ENCODE assay signal across 1 cellular context in the genomic region with DNA sequence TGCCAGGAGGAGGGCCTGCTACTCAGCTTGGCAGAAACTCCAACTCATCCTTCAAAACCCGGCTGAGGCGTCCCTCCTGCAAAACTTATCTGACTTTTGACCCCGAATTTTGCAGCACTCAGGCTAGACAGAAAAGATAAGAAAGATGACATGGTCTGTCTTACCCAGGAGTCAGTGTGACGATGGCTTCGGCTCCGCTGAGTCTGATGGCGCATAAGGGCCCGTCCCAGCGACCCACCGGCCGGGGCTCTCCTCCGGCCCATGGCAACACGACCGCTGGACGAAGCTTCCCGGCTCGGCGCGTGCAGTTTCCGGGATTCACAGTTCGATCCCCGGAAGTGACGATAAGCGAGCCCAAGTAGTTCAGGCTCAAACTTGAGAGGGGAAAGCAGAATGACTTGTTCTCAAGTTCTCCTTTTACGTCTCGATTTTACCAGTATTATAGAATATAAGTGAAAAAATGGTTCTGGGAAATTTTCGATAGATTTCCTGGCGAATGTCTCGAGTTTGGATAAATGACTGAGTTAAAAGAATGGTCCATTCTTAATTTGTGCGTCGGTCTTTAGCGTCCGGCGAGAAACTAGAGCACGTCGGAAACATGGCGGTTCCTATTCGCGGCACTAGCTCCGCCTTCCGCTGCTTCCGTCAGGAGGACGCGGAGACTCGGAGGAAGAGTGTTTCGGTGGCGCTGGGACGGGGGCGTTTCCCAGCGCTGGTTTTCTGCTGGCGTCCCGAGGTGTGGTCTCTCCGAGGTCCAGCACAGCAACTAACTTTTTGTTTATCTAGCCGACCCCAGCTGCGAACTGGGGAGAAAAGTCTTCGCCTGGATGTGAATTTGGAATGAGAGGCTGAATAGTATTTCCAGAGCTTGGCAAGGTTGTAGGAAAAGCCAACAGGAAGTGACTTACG.
TF ChIP-seq lines count a peak whose summit lies in the region.

Gene LSG1, minus strand, starts transcription at position 292 of the 909 bp plus-strand sequence. Its CDS starts 29 bp downstream, at position 263.

TF ChIP-seq in HepG2, 621 proteins besides CTCF, POLR2A, EP300 and RAD21 (continued from another document and continues in another):
- TF ChIP-seq, protein P1, sequence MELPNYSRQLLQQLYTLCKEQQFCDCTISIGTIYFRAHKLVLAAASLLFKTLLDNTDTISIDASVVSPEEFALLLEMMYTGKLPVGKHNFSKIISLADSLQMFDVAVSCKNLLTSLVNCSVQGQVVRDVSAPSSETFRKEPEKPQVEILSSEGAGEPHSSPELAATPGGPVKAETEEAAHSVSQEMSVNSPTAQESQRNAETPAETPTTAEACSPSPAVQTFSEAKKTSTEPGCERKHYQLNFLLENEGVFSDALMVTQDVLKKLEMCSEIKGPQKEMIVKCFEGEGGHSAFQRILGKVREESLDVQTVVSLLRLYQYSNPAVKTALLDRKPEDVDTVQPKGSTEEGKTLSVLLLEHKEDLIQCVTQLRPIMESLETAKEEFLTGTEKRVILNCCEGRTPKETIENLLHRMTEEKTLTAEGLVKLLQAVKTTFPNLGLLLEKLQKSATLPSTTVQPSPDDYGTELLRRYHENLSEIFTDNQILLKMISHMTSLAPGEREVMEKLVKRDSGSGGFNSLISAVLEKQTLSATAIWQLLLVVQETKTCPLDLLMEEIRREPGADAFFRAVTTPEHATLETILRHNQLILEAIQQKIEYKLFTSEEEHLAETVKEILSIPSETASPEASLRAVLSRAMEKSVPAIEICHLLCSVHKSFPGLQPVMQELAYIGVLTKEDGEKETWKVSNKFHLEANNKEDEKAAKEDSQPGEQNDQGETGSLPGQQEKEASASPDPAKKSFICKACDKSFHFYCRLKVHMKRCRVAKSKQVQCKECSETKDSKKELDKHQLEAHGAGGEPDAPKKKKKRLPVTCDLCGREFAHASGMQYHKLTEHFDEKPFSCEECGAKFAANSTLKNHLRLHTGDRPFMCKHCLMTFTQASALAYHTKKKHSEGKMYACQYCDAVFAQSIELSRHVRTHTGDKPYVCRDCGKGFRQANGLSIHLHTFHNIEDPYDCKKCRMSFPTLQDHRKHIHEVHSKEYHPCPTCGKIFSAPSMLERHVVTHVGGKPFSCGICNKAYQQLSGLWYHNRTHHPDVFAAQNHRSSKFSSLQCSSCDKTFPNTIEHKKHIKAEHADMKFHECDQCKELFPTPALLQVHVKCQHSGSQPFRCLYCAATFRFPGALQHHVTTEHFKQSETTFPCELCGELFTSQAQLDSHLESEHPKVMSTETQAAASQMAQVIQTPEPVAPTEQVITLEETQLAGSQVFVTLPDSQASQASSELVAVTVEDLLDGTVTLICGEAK (IDR thresholded peaks at IDR 0.05), result peak; percentile 72
- TF ChIP-seq, protein P1 (CRISPR knock-in tag; IDR thresholded peaks at IDR 0.05), result no peak; the same call in 1 of the 2 replicates
- TF ChIP-seq ZFP41 (CRISPR knock-in tag; IDR thresholded peaks at IDR 0.05; ENCODE audit: borderline replicate concordance) (no peak), MED1 (CRISPR knock-in tag; IDR thresholded peaks at IDR 0.05) (peak; percentile 36), ATF4 (CRISPR knock-in tag; IDR thresholded peaks at IDR 0.05) (peak in 1 of 2 experiments; percentile 48; a peak in 1 of 4 replicates), ZNF331 (CRISPR knock-in tag; IDR thresholded peaks at IDR 0.05) (peak; percentile 84; the same call in 1 of the 2 replicates), KDM2A (CRISPR knock-in tag; IDR thresholded peaks at IDR 0.05; ENCODE audit: borderline replicate concordance, low read depth) (peak; percentile 96), FOXK1 (CRISPR knock-in tag; IDR thresholded peaks at IDR 0.05; ENCODE audit: borderline replicate concordance, low read depth) (peak; percentile 92; the same call in 1 of the 2 replicates), RFX3 (CRISPR knock-in tag; IDR thresholded peaks at IDR 0.05) (no peak), ZNF274 (CRISPR knock-in tag; IDR thresholded peaks at IDR 0.05) (0 out of 2 replicates have a peak, but pooled peaks have one; percentile 35), NFIC (IDR thresholded peaks at IDR 0.05; ENCODE audit: low read length) (peak; percentile 67; the same call in 1 of the 2 replicates), ELF1 (CRISPR knock-in tag; IDR thresholded peaks at IDR 0.05) (peak; percentile 91), ZNF451 (CRISPR knock-in tag; IDR thresholded peaks at IDR 0.05) (peak; percentile 34; the same call in 1 of the 2 replicates), GABPA (IDR thresholded peaks at IDR 0.05; ENCODE audit: low read depth, low read length) (peak; percentile 73), GABPA (CRISPR knock-in tag; IDR thresholded peaks at IDR 0.05; ENCODE audit: low read depth) (peak; percentile 95), SPEN (CRISPR knock-in tag; IDR thresholded peaks at IDR 0.05; ENCODE audit: low read depth) (peak; percentile 95), SAP130 (CRISPR knock-in tag; IDR thresholded peaks at IDR 0.05; ENCODE audit: low read depth) (peak; percentile 97), HDAC1 (CRISPR knock-in tag; IDR thresholded peaks at IDR 0.05) (peak; percentile 95), THAP7 (CRISPR knock-in tag; IDR thresholded peaks at IDR 0.05) (no peak), ZNF839 (CRISPR knock-in tag; IDR thresholded peaks at IDR 0.05; ENCODE audit: borderline replicate concordance) (no peak), NONO (IDR thresholded peaks at IDR 0.05) (no peak), NONO (CRISPR knock-in tag; conservative IDR thresholded peaks at IDR 0.05) (peak; percentile 78; the same call in 1 of the 2 replicates), SIN3A (IDR thresholded peaks at IDR 0.05; ENCODE audit: borderline replicate concordance, low read depth, low read length) (peak; percentile 88), ERF (CRISPR knock-in tag; IDR thresholded peaks at IDR 0.05) (peak; percentile 56; the same call in 1 of the 2 replicates), TEF (CRISPR knock-in tag; IDR thresholded peaks at IDR 0.05) (no peak), ZBTB43 (CRISPR knock-in tag; conservative IDR thresholded peaks at IDR 0.05) (0 out of 2 replicates have a peak, but pooled peaks have one; percentile 3), ZNF747 (CRISPR knock-in tag; IDR thresholded peaks at IDR 0.05; ENCODE audit: borderline replicate concordance) (peak; percentile 86; the same call in 1 of the 2 replicates), ZNF101 (CRISPR knock-in tag; IDR thresholded peaks at IDR 0.05; ENCODE audit: borderline replicate concordance, low read depth) (no peak), TBL1XR1 (IDR thresholded peaks at IDR 0.05; ENCODE audit: borderline replicate concordance, low read length, partially characterized antibody) (peak; percentile 42)
- TF ChIP-seq, protein P2, sequence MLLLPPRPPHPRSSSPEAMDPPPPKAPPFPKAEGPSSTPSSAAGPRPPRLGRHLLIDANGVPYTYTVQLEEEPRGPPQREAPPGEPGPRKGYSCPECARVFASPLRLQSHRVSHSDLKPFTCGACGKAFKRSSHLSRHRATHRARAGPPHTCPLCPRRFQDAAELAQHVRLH (CRISPR knock-in tag; IDR thresholded peaks at IDR 0.05; ENCODE audit: borderline replicate concordance, low read depth), result peak; percentile 21; the same call in 1 of the 2 replicates
- TF ChIP-seq, protein P3, sequence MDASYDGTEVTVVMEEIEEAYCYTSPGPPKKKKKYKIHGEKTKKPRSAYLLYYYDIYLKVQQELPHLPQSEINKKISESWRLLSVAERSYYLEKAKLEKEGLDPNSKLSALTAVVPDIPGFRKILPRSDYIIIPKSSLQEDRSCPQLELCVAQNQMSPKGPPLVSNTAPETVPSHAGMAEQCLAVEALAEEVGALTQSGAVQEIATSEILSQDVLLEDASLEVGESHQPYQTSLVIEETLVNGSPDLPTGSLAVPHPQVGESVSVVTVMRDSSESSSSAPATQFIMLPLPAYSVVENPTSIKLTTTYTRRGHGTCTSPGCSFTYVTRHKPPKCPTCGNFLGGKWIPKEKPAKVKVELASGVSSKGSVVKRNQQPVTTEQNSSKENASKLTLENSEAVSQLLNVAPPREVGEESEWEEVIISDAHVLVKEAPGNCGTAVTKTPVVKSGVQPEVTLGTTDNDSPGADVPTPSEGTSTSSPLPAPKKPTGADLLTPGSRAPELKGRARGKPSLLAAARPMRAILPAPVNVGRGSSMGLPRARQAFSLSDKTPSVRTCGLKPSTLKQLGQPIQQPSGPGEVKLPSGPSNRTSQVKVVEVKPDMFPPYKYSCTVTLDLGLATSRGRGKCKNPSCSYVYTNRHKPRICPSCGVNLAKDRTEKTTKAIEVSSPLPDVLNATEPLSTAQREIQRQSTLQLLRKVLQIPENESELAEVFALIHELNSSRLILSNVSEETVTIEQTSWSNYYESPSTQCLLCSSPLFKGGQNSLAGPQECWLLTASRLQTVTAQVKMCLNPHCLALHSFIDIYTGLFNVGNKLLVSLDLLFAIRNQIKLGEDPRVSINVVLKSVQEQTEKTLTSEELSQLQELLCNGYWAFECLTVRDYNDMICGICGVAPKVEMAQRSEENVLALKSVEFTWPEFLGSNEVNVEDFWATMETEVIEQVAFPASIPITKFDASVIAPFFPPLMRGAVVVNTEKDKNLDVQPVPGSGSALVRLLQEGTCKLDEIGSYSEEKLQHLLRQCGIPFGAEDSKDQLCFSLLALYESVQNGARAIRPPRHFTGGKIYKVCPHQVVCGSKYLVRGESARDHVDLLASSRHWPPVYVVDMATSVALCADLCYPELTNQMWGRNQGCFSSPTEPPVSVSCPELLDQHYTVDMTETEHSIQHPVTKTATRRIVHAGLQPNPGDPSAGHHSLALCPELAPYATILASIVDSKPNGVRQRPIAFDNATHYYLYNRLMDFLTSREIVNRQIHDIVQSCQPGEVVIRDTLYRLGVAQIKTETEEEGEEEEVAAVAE (CRISPR knock-in tag; IDR thresholded peaks at IDR 0.05; ENCODE audit: borderline replicate concordance), result peak; percentile 63
- TF ChIP-seq, protein P4, sequence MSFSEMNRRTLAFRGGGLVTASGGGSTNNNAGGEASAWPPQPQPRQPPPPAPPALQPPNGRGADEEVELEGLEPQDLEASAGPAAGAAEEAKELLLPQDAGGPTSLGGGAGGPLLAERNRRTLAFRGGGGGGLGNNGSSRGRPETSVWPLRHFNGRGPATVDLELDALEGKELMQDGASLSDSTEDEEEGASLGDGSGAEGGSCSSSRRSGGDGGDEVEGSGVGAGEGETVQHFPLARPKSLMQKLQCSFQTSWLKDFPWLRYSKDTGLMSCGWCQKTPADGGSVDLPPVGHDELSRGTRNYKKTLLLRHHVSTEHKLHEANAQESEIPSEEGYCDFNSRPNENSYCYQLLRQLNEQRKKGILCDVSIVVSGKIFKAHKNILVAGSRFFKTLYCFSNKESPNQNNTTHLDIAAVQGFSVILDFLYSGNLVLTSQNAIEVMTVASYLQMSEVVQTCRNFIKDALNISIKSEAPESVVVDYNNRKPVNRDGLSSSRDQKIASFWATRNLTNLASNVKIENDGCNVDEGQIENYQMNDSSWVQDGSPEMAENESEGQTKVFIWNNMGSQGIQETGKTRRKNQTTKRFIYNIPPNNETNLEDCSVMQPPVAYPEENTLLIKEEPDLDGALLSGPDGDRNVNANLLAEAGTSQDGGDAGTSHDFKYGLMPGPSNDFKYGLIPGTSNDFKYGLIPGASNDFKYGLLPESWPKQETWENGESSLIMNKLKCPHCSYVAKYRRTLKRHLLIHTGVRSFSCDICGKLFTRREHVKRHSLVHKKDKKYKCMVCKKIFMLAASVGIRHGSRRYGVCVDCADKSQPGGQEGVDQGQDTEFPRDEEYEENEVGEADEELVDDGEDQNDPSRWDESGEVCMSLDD (CRISPR knock-in tag; IDR thresholded peaks at IDR 0.05; ENCODE audit: borderline replicate concordance), result peak; percentile 22; the same call in 1 of the 2 replicates
